In the genomic region with DNA sequence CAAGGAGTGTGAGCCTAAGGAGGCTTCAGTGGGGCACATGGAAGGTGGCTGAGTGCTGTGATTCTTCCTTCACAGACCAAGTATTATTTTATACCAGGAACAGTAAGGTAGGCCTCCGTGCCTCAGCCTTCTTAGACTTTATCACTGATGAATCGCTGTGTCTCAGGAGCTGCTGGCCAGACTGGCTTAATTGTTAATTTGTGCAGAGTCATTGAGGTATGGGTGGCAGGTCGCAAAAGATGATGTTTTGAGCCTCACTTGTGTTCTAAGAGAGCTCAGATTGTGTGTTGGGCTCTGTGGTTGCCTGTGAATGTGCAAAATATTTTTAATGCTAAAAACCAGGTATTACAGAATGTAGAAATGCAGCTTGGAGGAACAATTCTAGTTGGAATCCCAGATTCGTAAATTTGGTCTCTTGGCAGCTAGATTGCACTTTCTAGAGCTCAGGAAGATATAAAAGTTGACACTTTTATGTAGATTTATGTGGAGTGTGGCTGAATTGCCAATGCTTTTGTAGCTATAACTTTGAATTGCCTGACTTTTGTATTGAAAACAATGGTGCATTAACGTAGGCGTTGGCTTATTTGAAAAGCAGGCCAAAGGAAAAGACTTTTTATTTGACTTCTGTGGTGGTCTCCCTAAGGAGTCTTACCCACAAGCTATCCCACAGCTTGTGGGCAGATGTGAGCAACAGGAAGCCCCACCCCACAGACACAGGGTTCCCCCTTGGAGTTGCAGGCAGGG, we compare ENCODE assay signal across 1 cellular context.
TF ChIP-seq lines count a peak whose summit lies in the region.

No MANE protein-coding gene starts in this region.

TF ChIP-seq in HEK293T, 16 proteins besides CTCF, POLR2A, EP300 and RAD21:
- TF ChIP-seq CTBP1 (IDR thresholded peaks at IDR 0.05; ENCODE audit: borderline replicate concordance) (peak; percentile 76; the same call in 1 of the 2 replicates), FOXK2 (IDR thresholded peaks at IDR 0.05) (no peak)
- TF ChIP-seq, protein P1, sequence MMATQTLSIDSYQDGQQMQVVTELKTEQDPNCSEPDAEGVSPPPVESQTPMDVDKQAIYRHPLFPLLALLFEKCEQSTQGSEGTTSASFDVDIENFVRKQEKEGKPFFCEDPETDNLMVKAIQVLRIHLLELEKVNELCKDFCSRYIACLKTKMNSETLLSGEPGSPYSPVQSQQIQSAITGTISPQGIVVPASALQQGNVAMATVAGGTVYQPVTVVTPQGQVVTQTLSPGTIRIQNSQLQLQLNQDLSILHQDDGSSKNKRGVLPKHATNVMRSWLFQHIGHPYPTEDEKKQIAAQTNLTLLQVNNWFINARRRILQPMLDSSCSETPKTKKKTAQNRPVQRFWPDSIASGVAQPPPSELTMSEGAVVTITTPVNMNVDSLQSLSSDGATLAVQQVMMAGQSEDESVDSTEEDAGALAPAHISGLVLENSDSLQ (IDR thresholded peaks at IDR 0.05), result peak; percentile 96
